In the genomic region with DNA sequence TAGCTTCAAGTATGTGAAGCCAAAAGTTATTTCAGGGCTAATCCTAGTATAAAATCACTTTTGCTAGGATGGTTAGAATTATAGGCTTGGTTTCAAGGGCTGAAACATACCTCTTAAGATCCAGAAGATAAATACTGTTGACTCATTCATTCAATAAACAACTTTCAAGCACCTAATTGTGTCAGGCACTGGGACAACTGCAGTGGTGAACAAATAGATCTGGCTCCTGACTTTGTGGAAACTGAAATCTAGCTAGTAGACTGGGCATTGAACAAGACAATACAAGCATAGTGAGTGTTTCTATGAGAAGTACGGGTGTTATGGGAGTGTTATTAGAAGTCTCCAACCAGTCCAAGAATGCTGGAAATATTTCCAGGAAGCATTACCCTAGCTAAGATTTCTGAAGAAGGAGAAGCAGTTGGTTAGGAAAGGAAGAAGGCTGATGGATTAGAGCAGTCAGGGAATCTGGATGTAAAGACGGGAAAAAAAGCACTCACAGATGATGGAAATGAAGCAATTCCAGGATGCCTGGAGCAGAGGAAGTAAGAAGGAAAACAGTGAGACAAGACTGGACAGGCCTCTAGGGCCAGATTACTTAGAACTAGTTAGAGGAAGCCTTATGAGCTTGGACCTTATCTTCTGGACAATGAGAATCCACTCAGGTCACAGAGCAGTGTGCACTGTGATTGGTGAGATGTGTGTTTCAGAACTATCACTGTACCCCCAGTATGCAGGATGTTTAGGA, we compare ENCODE assay signal across 1 cellular context.
TF ChIP-seq lines count a peak whose summit lies in the region.

No MANE protein-coding gene starts in this region.

TF ChIP-seq in GM23338, 12 proteins besides CTCF, POLR2A, EP300 and RAD21 (continued from another document):
- TF ChIP-seq ZNF462 (CRISPR knock-in tag; IDR thresholded peaks at IDR 0.05) (no peak), NANOG (IDR thresholded peaks at IDR 0.05; ENCODE audit: borderline replicate concordance) (no peak), JUNB (IDR thresholded peaks at IDR 0.05; ENCODE audit: unreplicated experiment) (no peak), STAT1 (IDR thresholded peaks at IDR 0.05; ENCODE audit: unreplicated experiment) (no peak), EZH2phosphoT487 (IDR thresholded peaks at IDR 0.05; ENCODE audit: unreplicated experiment) (no peak), ZNF114 (CRISPR knock-in tag; IDR thresholded peaks at IDR 0.05) (no peak), ZNF331 (CRISPR knock-in tag; IDR thresholded peaks at IDR 0.05; ENCODE audit: low read depth) (no peak), CREB1 (CRISPR knock-in tag; IDR thresholded peaks at IDR 0.05; ENCODE audit: low read depth) (no peak), POLR2AphosphoS5 (IDR thresholded peaks at IDR 0.05; ENCODE audit: low read depth) (no peak), ETS1 (IDR thresholded peaks at IDR 0.05) (no peak)
- TF ChIP-seq, protein P1, sequence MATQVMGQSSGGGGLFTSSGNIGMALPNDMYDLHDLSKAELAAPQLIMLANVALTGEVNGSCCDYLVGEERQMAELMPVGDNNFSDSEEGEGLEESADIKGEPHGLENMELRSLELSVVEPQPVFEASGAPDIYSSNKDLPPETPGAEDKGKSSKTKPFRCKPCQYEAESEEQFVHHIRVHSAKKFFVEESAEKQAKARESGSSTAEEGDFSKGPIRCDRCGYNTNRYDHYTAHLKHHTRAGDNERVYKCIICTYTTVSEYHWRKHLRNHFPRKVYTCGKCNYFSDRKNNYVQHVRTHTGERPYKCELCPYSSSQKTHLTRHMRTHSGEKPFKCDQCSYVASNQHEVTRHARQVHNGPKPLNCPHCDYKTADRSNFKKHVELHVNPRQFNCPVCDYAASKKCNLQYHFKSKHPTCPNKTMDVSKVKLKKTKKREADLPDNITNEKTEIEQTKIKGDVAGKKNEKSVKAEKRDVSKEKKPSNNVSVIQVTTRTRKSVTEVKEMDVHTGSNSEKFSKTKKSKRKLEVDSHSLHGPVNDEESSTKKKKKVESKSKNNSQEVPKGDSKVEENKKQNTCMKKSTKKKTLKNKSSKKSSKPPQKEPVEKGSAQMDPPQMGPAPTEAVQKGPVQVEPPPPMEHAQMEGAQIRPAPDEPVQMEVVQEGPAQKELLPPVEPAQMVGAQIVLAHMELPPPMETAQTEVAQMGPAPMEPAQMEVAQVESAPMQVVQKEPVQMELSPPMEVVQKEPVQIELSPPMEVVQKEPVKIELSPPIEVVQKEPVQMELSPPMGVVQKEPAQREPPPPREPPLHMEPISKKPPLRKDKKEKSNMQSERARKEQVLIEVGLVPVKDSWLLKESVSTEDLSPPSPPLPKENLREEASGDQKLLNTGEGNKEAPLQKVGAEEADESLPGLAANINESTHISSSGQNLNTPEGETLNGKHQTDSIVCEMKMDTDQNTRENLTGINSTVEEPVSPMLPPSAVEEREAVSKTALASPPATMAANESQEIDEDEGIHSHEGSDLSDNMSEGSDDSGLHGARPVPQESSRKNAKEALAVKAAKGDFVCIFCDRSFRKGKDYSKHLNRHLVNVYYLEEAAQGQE (IDR thresholded peaks at IDR 0.05; ENCODE audit: unreplicated experiment), result no peak
